Comparison of ENCODE assay signal across 21 cellular contexts in the genomic region with DNA sequence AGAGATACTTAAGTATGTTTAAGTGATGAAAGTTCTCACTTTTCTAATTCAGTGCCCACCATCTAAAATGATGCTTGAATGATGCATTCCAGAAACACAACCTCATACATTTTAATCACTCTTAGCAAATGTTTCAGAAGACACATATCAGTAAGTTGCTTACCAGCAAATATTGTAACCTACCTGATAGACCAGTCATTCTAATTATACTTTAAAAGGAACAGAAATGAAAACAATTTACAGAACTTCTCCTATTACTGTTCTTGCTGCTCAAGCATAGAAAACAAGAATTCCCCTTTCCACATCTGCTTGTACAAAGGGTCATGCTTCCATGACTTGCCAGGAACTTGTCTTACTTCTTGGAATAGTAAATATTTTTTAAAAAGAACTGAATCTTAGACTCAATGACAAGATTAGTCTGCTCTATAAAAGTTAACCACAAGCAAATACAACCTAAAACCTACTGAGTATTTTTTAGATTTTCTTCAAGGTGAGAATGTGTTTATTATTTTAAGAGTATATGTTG.
"Had no signal": no experiment of that assay in that cellular context is flagged by ENCODE, and none has a peak within 500 bp of the region (broad histone marks: within the 10 kb centered on the region; RNA-seq: fewer than 3 reads in every experiment).

No MANE protein-coding gene starts in this region.

- H3K9ac ChIP-seq: neural progenitor cell had no signal

- H3K4me2 ChIP-seq: neural progenitor cell had no signal

- H2AFZ ChIP-seq: neural progenitor cell had no signal

- H3K27me3 ChIP-seq: left lung, neural progenitor cell, ovary, transverse colon had no signal

- H3K4me3 ChIP-seq: gastroesophageal sphincter, left lung, lower lobe of right lung, neural progenitor cell, ovary, spleen, thoracic aorta, transverse colon had no signal

- H3K36me3 ChIP-seq: gastroesophageal sphincter, left lung, lower lobe of right lung, neural progenitor cell, ovary, spleen, thoracic aorta, transverse colon had no signal

- ATAC-seq: effector memory CD8-positive, alpha-beta T cell; gastroesophageal sphincter; left lung; lower lobe of right lung; natural killer cell treated with Interleukin-12 subunit alpha and Interleukin-12 subunit beta and Interleukin-15 and Interleukin-18, amount 100 ng/mL, for 72 hours; right cardiac atrium; stimulated activated memory B cell treated with anti-CD40 and anti-IgM and Interleukin-4, amounts not matched to agents 10 μg/mL and 1 μg/mL and 100 μg/mL, for 72 hours; stimulated activated naive CD8-positive, alpha-beta T cell treated with anti-CD3 and anti-CD28 coated beads, Interleukin-15, amount 100 ng/mL, for 72 hours had no signal

- DNase-seq: effector memory CD8-positive, alpha-beta T cell; glutamatergic neuron; islet precursor cell; left lung; lower lobe of right lung; midbrain; nucleus accumbens; ovary; right cardiac atrium; spleen; stimulated activated CD4-positive, alpha-beta T cell treated with anti-CD3 and anti-CD28 coated beads, Interleukin-15, amount 100 ng/mL, for 24 hours; stimulated activated CD4-positive, alpha-beta T cell treated with anti-CD3 and anti-CD28 coated beads, Interleukin-1b, Interleukin-23, amount 100 ng/mL, for 48 hours; stimulated activated CD4-positive, alpha-beta T cell treated with anti-CD3 and anti-CD28 coated beads, Interleukin-4, amount 100 ng/mL, for 24 hours; stimulated activated naive CD8-positive, alpha-beta T cell treated with anti-CD3 and anti-CD28 coated beads, Interleukin-15, amount 100 ng/mL, for 72 hours; substantia nigra; transverse colon had no signal

- H3K27ac ChIP-seq: gastroesophageal sphincter, left lung, lower lobe of right lung, neural progenitor cell, ovary, spleen, thoracic aorta, transverse colon had no signal

- H3K9me3 ChIP-seq: gastroesophageal sphincter, left lung, lower lobe of right lung, ovary, spleen, thoracic aorta, transverse colon had no signal

- H3K4me1 ChIP-seq: gastroesophageal sphincter, left lung, lower lobe of right lung, neural progenitor cell, spleen had no signal
